Comparison of ENCODE assay signal across 8 cellular contexts in the genomic region with DNA sequence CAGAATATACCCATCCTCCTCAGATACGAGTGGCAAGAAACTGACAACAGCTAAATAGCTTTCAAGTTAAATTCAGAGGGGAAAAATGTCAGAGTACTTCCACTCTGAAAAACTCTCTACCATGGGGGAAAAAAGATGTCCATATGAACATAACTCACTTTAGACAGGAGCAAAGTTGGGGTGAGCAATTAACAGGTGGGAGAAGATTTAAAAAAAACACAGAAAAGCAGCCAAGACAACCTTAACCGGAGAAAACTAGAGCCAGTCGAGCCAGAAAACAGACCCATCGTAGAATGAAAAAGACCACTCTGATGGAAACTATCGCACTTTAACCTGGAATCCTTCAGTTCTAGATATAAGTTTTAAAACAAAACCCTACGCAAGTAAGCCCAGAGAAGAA. TPM values are rescaled to one million over a fixed set of nuclear protein-coding genes. Genes with fewer than 3 reads are reported as not detected.
A peak's percentile ranks its signal among the peaks of the same experiment; 100 is the strongest.
DNase-seq lines count a peak whose midpoint lies in the region; TF ChIP-seq lines count a peak whose summit lies in the region.

No MANE protein-coding gene starts in this region.

- intact Hi-C loops in sigmoid colon (cut with DNase I): loop anchor here (2.0 to 5.0 kb wide), 2 partner anchors 37 to 54 kb away; a partner anchor contains a TSS
- intact Hi-C loops in head of caudate nucleus (cut with DNase I): loop anchor here (10.0 kb wide), 1 partner anchor 50 kb away; a partner anchor contains a TSS

- H3F3A ChIP-seq in SU-DHL-6 (ENCODE audit: insufficient read depth): peaks cover 10% of the 10 kb centered on the region; the same call in 1 of the 2 replicates

- TF ChIP-seq CTCF in GM12865 (IDR thresholded peaks at IDR 0.05; ENCODE audit: insufficient read depth, low read depth, low read length, missing control alignments) (no peak), SU-DHL-6 (IDR thresholded peaks at IDR 0.05; ENCODE audit: insufficient read depth, low read length, poor library complexity, severe bottlenecking) (no peak), fibroblast of the aortic adventitia (IDR thresholded peaks at IDR 0.05; ENCODE audit: insufficient read depth, low read length) (no peak), sigmoid colon (IDR thresholded peaks at IDR 0.05) (no peak)

- peaks cover 32% of the 10 kb centered on the region for H3K36me3 ChIP-seq in SU-DHL-6 (ENCODE audit: low read length)
- H3K36me3 ChIP-seq in sigmoid colon: peaks cover 4 to 40% (median 14%) of the 10 kb centered on the region in 4 donors

- H3K27me3 ChIP-seq in SU-DHL-6 (ENCODE audit: low read length) (no peaks in the 10 kb centered on the region), sigmoid colon (no peaks in the 10 kb centered on the region)

- WGBS in sigmoid colon, 2 donors: 2 to 6% methylated on average over 6 of the region's 6 CpGs

- no peaks in the 10 kb centered on the region for H4K20me1 ChIP-seq in SU-DHL-6 (ENCODE audit: low read depth, low read length)

- H3K4me2 ChIP-seq in SU-DHL-6 (ENCODE audit: low read depth, low read length, poor library complexity, severe bottlenecking): peak overlapping the region; percentile 97

- H3K4me3 ChIP-seq in GM12865 (ENCODE audit: low read depth, low read length): peak overlapping the region; percentile 73
- H3K4me3 ChIP-seq in SU-DHL-6 (ENCODE audit: insufficient read depth, low read length, poor library complexity, severe bottlenecking): peak overlapping the region; percentile 91
- peak overlapping the region; percentile 75 for H3K4me3 ChIP-seq in fibroblast of the aortic adventitia (ENCODE audit: low read depth, low read length)
- peak overlapping the region; percentile 76 to 89 (median 84) for H3K4me3 ChIP-seq in sigmoid colon

- peak overlapping the region; percentile 95 for H3K9ac ChIP-seq in SU-DHL-6 (ENCODE audit: low read length)

- DNase-seq in GM12865 (ENCODE audit: low read depth) (no peak), fibroblast of the aortic adventitia (ENCODE audit: low read depth) (no peak), sigmoid colon (no peak), AG20443 (ENCODE audit: low spot score) (no peak), NCI-H2171 treated with DMSO at 0.1 percent for 48 hours (lab: John Stamatoyannopoulos, UW) (no peak), head of caudate nucleus (no peak)
- no peak for DNase-seq in stimulated activated CD8-positive, alpha-beta memory T cell treated with anti-CD3 and anti-CD28 coated beads, Interleukin-4, amount 100 ng/mL, for 48 hours

- H3K9me2 ChIP-seq in SU-DHL-6 (replicated peaks; ENCODE audit: insufficient read depth, low read length): no peaks in the 10 kb centered on the region

- no peaks in the 10 kb centered on the region for H3K9me3 ChIP-seq in SU-DHL-6 (ENCODE audit: insufficient read depth, low read length)
- H3K9me3 ChIP-seq in sigmoid colon: no peaks in the 10 kb centered on the region

- H3K4me1 ChIP-seq in sigmoid colon: peaks cover 0 to 23% (median 12%) of the 10 kb centered on the region in 4 donors

- H2AFZ ChIP-seq in SU-DHL-6 (ENCODE audit: low read depth, low read length, severe bottlenecking): no peak overlapping the region

- H3K27ac ChIP-seq in SU-DHL-6 (ENCODE audit: low read depth, low read length) (peak overlapping the region; percentile 69), sigmoid colon (peak overlapping the region; percentile 91 to 98 (median 92))

- H3K79me2 ChIP-seq in SU-DHL-6 (ENCODE audit: insufficient read depth, low read length): peaks cover 46% of the 10 kb centered on the region

- TF ChIP-seq POLR2A in sigmoid colon (IDR thresholded peaks at IDR 0.05): no peak

- no peak for TF ChIP-seq EP300 in sigmoid colon (IDR thresholded peaks at IDR 0.05)

RNA-seq across cellular contexts. Expression of a gene that starts 0.8 kb away (rescaled TPM):
- total RNA-seq in fibroblast of the aortic adventitia (ENCODE audit: low replicate concordance) (20.6 and 22.2 TPM in 2 replicates), sigmoid colon (10 to 100 TPM; 15.3 to 30.8 (median 21.6) TPM)
- polyA plus RNA-seq in sigmoid colon: 10 to 100 TPM in 2 of 3 donors, 1 to 10 TPM in 1; 7.8 to 22.2 (median 17.1) TPM

RNA-seq across cellular contexts. Expression of a gene that starts 33.4 kb away (rescaled TPM):
- total RNA-seq in fibroblast of the aortic adventitia (ENCODE audit: low replicate concordance) (0.36 TPM in 1 of 2 replicates, not detected in the other), sigmoid colon (not detected)
- 1 to 10 TPM in 2 of 3 donors, not detected in 1; 4.2 to 4.6 TPM for polyA plus RNA-seq in sigmoid colon

RNA-seq across cellular contexts. Expression of a gene that starts 39.4 kb away (rescaled TPM):
- total RNA-seq in fibroblast of the aortic adventitia (ENCODE audit: low replicate concordance) (31.0 and 99.4 TPM in 2 replicates), sigmoid colon (10 to 100 TPM; 24.4 to 43.8 (median 34.7) TPM)
- 100 to 1,000 TPM; 129 to 196 (median 138) TPM for polyA plus RNA-seq in sigmoid colon

RNA-seq across cellular contexts. Expression of a gene that starts 45.4 kb away (rescaled TPM):
- 23.0 and 27.9 TPM in 2 replicates for total RNA-seq in fibroblast of the aortic adventitia (ENCODE audit: low replicate concordance)
- total RNA-seq in sigmoid colon: 10 to 100 TPM in 2 of 4 donors, 1 to 10 TPM in 2; 6.9 to 11.4 (median 9.1) TPM
- 10 to 100 TPM; 16.5 to 23.8 (median 18.6) TPM for polyA plus RNA-seq in sigmoid colon

RNA-seq across cellular contexts. Expression of a gene that starts 45.6 kb away (rescaled TPM):
- total RNA-seq in fibroblast of the aortic adventitia (ENCODE audit: low replicate concordance) (19.7 and 51.5 TPM in 2 replicates), sigmoid colon (10 to 100 TPM; 32.2 to 57.6 (median 42.5) TPM)
- polyA plus RNA-seq in sigmoid colon: 10 to 100 TPM in 2 of 3 donors, 1 to 10 TPM in 1; 9.6 to 26.2 (median 14.8) TPM
